In the genomic region with DNA sequence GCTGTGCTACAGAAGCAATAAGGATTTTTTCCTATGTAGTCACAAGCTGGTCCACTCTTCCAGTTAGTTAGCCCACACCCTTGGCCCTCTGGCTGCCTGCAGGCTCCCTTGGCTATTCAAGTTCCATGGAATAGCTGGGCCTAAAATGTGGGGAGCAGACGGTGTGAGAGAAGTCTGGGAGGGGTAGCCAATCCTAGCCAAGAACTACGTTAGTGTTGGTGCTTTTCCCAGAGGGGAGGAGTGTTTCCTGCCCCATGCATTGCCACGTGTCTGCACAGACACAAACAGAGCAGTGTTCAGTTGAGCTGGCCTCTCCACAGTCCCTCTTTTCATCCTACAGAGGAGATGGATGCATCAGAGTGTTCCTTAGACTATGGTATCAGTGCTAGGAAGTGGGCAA, we compare ENCODE assay signal across 11 cellular contexts. TPM values are rescaled to one million over a fixed set of nuclear protein-coding genes. Genes with fewer than 3 reads are reported as not detected.
DNase-seq lines count a peak whose midpoint lies in the region; ATAC-seq and TF ChIP-seq lines count a peak whose summit lies in the region.
"Had no signal": no experiment of that assay in that cellular context is flagged by ENCODE, and none has a peak within 500 bp of the region (broad histone marks: within the 10 kb centered on the region; RNA-seq: fewer than 3 reads in every experiment).

No MANE protein-coding gene starts in this region.

- no peaks in the 10 kb centered on the region for H3K9me3 Mint-ChIP-seq in endothelial cell (ENCODE audit: unreplicated experiment)

- TF ChIP-seq EP300 in SK-N-SH (IDR thresholded peaks at IDR 0.05; ENCODE audit: borderline replicate concordance in 1 of 2, low read depth in 1 of 2, low read length in 1 of 2), result no peak

- no peak for DNase-seq in SK-N-SH
- no peak for DNase-seq in endothelial cell (ENCODE audit: low spot score)
- peak; percentile 72 to 73 for DNase-seq in lung microvascular endothelial cell (ENCODE audit: low read depth in 2 of 2)
- DNase-seq in vagina (ENCODE audit: extremely low spot score in 2 of 2), result no peak
- DNase-seq in NCI-H2171 treated with DMSO at 0.1 percent for 48 hours (lab: John Stamatoyannopoulos, UW), result no peak
- DNase-seq: 8988T; activated CD4-positive, CD25-positive, alpha-beta regulatory T cell treated with anti-CD3 and anti-CD28 coated beads, Interleukin-2, amount 50 U/mL, for 72 hours; NCI-H187 treated with DMSO at 0.1 percent for 48 hours had no signal

- H2AFZ ChIP-seq in SK-N-SH (ENCODE audit: low read depth), result no peak overlapping the region

- peak overlapping the region; percentile 32; the same call in 1 of the 2 replicates for H3K9ac ChIP-seq in SK-N-SH

- H3K9me3 ChIP-seq in SK-N-SH, result no peaks in the 10 kb centered on the region
- no peaks in the 10 kb centered on the region for H3K9me3 ChIP-seq in vagina

- H3K4me1 Mint-ChIP-seq in endothelial cell (ENCODE audit: unreplicated experiment), result peaks cover 3% of the 10 kb centered on the region

- H3K4me3 ChIP-seq in SK-N-SH (ENCODE audit: low read depth in 2 of 2, low read length in 1 of 2) (no peak overlapping the region), vagina (no peak overlapping the region)

- intact Hi-C loops in vagina (cut with DNase I), result no loop called here

- peaks cover 84% of the 10 kb centered on the region for H3F3A ChIP-seq in SK-N-SH (replicated peaks; ENCODE audit: insufficient read depth)

- H3K4me1 ChIP-seq in SK-N-SH (ENCODE audit: control insufficient read depth in 1 of 2, insufficient read depth in 2 of 2, low read depth in 1 of 2, low read length in 1 of 2), result peaks cover 2 to 44% of the 10 kb centered on the region in 2 experiments
- peaks cover 36% of the 10 kb centered on the region for H3K4me1 ChIP-seq in vagina

- H3K79me2 ChIP-seq in SK-N-SH (ENCODE audit: insufficient read depth), result peaks cover 83% of the 10 kb centered on the region

- ATAC-seq in SK-N-SH treated with all-trans-retinoic acid at 6 μM for 48 hours (no peak), HG03520 (IDR thresholded peaks at IDR 0.05; ENCODE audit: unreplicated experiment) (no peak), GM18907 (IDR thresholded peaks at IDR 0.05; ENCODE audit: unreplicated experiment) (no peak)

- WGBS in SK-N-SH (ENCODE audit: low lambda C conversion rate), result 50% methylated on average over 3 of the region's 3 CpGs

- POLR2A ChIA-PET in SK-N-SH (lab: Yijun Ruan, JAX), result no interaction called here

- no peak for TF ChIP-seq CTCF in SK-N-SH (IDR thresholded peaks at IDR 0.05)
- TF ChIP-seq CTCF in endothelial cell (IDR thresholded peaks at IDR 0.05; ENCODE audit: unreplicated experiment), result no peak
- no peak for TF ChIP-seq CTCF in vagina (IDR thresholded peaks at IDR 0.05)

- H3K36me3 ChIP-seq in SK-N-SH (replicated peaks in 1 of 2; ENCODE audit: control insufficient read depth in 1 of 2, insufficient read depth in 2 of 2, low read length in 1 of 2), result peaks cover 0 to 16% of the 10 kb centered on the region in 2 experiments
- H3K36me3 ChIP-seq in vagina, result no peaks in the 10 kb centered on the region

- peaks cover 6% of the 10 kb centered on the region for H3K36me3 Mint-ChIP-seq in endothelial cell (ENCODE audit: low read depth, unreplicated experiment)

- no peak for TF ChIP-seq RAD21 in SK-N-SH (IDR thresholded peaks at IDR 0.05; ENCODE audit: low read length)

- no peaks in the 10 kb centered on the region for H3K27me3 Mint-ChIP-seq in endothelial cell (ENCODE audit: unreplicated experiment)

- no peak overlapping the region for H3K27ac Mint-ChIP-seq in endothelial cell (ENCODE audit: unreplicated experiment)

- peak overlapping the region; percentile 60 for H3K4me3 Mint-ChIP-seq in endothelial cell (ENCODE audit: unreplicated experiment)

- no peaks in the 10 kb centered on the region for H3K27me3 ChIP-seq in SK-N-SH (ENCODE audit: insufficient read depth)
- no peaks in the 10 kb centered on the region for H3K27me3 ChIP-seq in vagina

- CTCF ChIA-PET in SK-N-SH (lab: Yijun Ruan, JAX), result interaction anchor here (1.6 to 2.4 kb wide), 3 partner anchors 9 to 60 kb away, joined by 5 to 12 read pairs (median 6); no protein-coding TSS in a partner anchor

- H3K9me2 ChIP-seq in SK-N-SH, result no peaks in the 10 kb centered on the region

- TF ChIP-seq POLR2A in vagina (IDR thresholded peaks at IDR 0.05), result no peak

- H3K27ac ChIP-seq in SK-N-SH (ENCODE audit: low read depth in 2 of 2, low read length in 1 of 2), result peak overlapping the region; percentile 56 to 99; a peak in 3 of 4 replicates
- peak overlapping the region; percentile 13 for H3K27ac ChIP-seq in vagina

- H3K4me2 ChIP-seq in SK-N-SH, result no peak overlapping the region

- H4K20me1 ChIP-seq in SK-N-SH (ENCODE audit: insufficient read depth), result no peaks in the 10 kb centered on the region

TF ChIP-seq in SK-N-SH, 30 proteins besides CTCF, POLR2A, EP300 and RAD21:
- TF ChIP-seq POLR2AphosphoS5 (IDR thresholded peaks at IDR 0.05; ENCODE audit: low read depth, low read length) (no peak), NFIC (IDR thresholded peaks at IDR 0.05; ENCODE audit: borderline replicate concordance) (peak; percentile 4; the same call in 1 of the 2 replicates)
TF ChIP-seq in SK-N-SH: peak in this region for 1.

TF ChIP-seq in SK-N-SH treated with all-trans-retinoic acid at 6 μM for 48 hours, 23 proteins besides CTCF, POLR2A, EP300 and RAD21 (continues in another document):
- TF ChIP-seq SNAI2 (CRISPR knock-in tag; IDR thresholded peaks at IDR 0.05) (no peak), TSHZ2 (CRISPR knock-in tag; IDR thresholded peaks at IDR 0.05) (no peak), ARNTL (CRISPR knock-in tag; IDR thresholded peaks at IDR 0.05; ENCODE audit: borderline replicate concordance, low read depth) (no peak), GLIS3 (CRISPR knock-in tag; IDR thresholded peaks at IDR 0.05) (no peak), ZFP3 (CRISPR knock-in tag; IDR thresholded peaks at IDR 0.05) (no peak), ZNF565 (CRISPR knock-in tag; conservative IDR thresholded peaks at IDR 0.05; ENCODE audit: low read depth) (no peak), TCF4 (CRISPR knock-in tag; IDR thresholded peaks at IDR 0.05; ENCODE audit: borderline replicate concordance) (no peak), ESRRG (CRISPR knock-in tag; IDR thresholded peaks at IDR 0.05) (no peak), BACH2 (CRISPR knock-in tag; IDR thresholded peaks at IDR 0.05; ENCODE audit: borderline replicate concordance) (no peak), ZNF70 (CRISPR knock-in tag; IDR thresholded peaks at IDR 0.05) (no peak), CSDC2 (CRISPR knock-in tag; IDR thresholded peaks at IDR 0.05) (no peak), PPARA (CRISPR knock-in tag; IDR thresholded peaks at IDR 0.05; ENCODE audit: borderline replicate concordance) (no peak)
- TF ChIP-seq, protein P1, sequence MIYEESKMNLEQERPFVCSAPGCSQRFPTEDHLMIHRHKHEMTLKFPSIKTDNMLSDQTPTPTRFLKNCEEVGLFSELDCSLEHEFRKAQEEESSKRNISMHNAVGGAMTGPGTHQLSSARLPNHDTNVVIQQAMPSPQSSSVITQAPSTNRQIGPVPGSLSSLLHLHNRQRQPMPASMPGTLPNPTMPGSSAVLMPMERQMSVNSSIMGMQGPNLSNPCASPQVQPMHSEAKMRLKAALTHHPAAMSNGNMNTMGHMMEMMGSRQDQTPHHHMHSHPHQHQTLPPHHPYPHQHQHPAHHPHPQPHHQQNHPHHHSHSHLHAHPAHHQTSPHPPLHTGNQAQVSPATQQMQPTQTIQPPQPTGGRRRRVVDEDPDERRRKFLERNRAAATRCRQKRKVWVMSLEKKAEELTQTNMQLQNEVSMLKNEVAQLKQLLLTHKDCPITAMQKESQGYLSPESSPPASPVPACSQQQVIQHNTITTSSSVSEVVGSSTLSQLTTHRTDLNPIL (CRISPR knock-in tag; IDR thresholded peaks at IDR 0.05; ENCODE audit: low read depth), result no peak
- TF ChIP-seq, protein P2, sequence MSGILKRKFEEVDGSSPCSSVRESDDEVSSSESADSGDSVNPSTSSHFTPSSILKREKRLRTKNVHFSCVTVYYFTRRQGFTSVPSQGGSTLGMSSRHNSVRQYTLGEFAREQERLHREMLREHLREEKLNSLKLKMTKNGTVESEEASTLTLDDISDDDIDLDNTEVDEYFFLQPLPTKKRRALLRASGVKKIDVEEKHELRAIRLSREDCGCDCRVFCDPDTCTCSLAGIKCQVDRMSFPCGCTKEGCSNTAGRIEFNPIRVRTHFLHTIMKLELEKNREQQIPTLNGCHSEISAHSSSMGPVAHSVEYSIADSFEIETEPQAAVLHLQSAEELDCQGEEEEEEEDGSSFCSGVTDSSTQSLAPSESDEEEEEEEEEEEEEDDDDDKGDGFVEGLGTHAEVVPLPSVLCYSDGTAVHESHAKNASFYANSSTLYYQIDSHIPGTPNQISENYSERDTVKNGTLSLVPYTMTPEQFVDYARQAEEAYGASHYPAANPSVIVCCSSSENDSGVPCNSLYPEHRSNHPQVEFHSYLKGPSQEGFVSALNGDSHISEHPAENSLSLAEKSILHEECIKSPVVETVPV (CRISPR knock-in tag; IDR thresholded peaks at IDR 0.05), result no peak

RNA-seq across cellular contexts. Expression of gene IPO9, which starts 59.0 kb away (rescaled TPM):
- 24.5 and 30.7 TPM in 2 replicates for polyA plus RNA-seq in SK-N-SH (2012; rRNA removed)
- polyA plus RNA-seq in SK-N-SH (2012; cell fraction: cytosol; rRNA removed), result 17.3 and 21.7 TPM in 2 replicates
- 49.1 and 58.6 TPM in 2 replicates for polyA plus RNA-seq in SK-N-SH (2012; cell fraction: nucleus; rRNA removed)
- total RNA-seq in endothelial cell (ENCODE audit: unreplicated experiment) (69.5 TPM), lung microvascular endothelial cell (15.7 and 17.0 TPM in 2 replicates), vagina (12.8 TPM)

Comparison
In these comparisons a context has a peak if more than half of its experiments do, and no peak if none do; other contexts are left out.
1. DNase-seq: peak in lung microvascular endothelial cell (2 of 2); none in SK-N-SH (single experiment), endothelial cell (single experiment), vagina (0 of 2) and NCI-H2171 treated with DMSO at 0.1 percent for 48 hours (single experiment).